Comparison of ENCODE assay signal across 1 cellular context in genomic region chr11:94493443-94494199, GRCh38.
TF ChIP-seq lines count a peak whose summit lies in the region.

Gene ANKRD49, plus strand, starts transcription at chr11:94493984. Its CDS starts 2,710 bp downstream, at chr11:94496694.
Gene MRE11, minus strand, starts transcription at chr11:94493844. Its CDS starts 1,043 bp downstream, at chr11:94492801.

TF ChIP-seq in HepG2, 621 proteins besides CTCF, POLR2A, EP300 and RAD21 (continued from another document and continues in another):
- no peak for TF ChIP-seq MBNL3 (CRISPR knock-in tag; conservative IDR thresholded peaks at IDR 0.05)
- peak; percentile 79 for TF ChIP-seq KDM2A (CRISPR knock-in tag; IDR thresholded peaks at IDR 0.05; ENCODE audit: borderline replicate concordance, low read depth)
- peak; percentile 79 for TF ChIP-seq SP2 (CRISPR knock-in tag; IDR thresholded peaks at IDR 0.05)
- TF ChIP-seq PLSCR1 (CRISPR knock-in tag; IDR thresholded peaks at IDR 0.05; ENCODE audit: borderline replicate concordance) = no peak
- no peak; the same call in 1 of the 2 replicates for TF ChIP-seq HES4 (CRISPR knock-in tag; IDR thresholded peaks at IDR 0.05; ENCODE audit: borderline replicate concordance)
- TF ChIP-seq ZNF597 (CRISPR knock-in tag; IDR thresholded peaks at IDR 0.05) = no peak
- TF ChIP-seq HOMEZ (CRISPR knock-in tag; IDR thresholded peaks at IDR 0.05; ENCODE audit: low read depth) = peak; percentile 96; the same call in 1 of the 2 replicates
- peak; percentile 49; the same call in 1 of the 2 replicates for TF ChIP-seq RNF2 (conservative IDR thresholded peaks at IDR 0.05; ENCODE audit: low read depth)
- peak; percentile 76 for TF ChIP-seq SPEN (CRISPR knock-in tag; IDR thresholded peaks at IDR 0.05; ENCODE audit: low read depth)
- TF ChIP-seq AHR (CRISPR knock-in tag; IDR thresholded peaks at IDR 0.05) = peak; percentile 75; the same call in 1 of the 2 replicates
- peak; percentile 97 for TF ChIP-seq SAP130 (CRISPR knock-in tag; IDR thresholded peaks at IDR 0.05; ENCODE audit: low read depth)
- TF ChIP-seq TMF1 (CRISPR knock-in tag; IDR thresholded peaks at IDR 0.05; ENCODE audit: low read depth) = no peak
- 0 out of 2 replicates have a peak, but pooled peaks have one; percentile 41 for TF ChIP-seq TOE1 (CRISPR knock-in tag; IDR thresholded peaks at IDR 0.05)
- no peak for TF ChIP-seq JDP2 (CRISPR knock-in tag; IDR thresholded peaks at IDR 0.05; ENCODE audit: borderline replicate concordance)
- TF ChIP-seq DDIT3 (CRISPR knock-in tag; IDR thresholded peaks at IDR 0.05) = no peak
- TF ChIP-seq SRY (CRISPR knock-in tag; IDR thresholded peaks at IDR 0.05) = peak; percentile 45; the same call in 1 of the 2 replicates
- no peak for TF ChIP-seq MAZ (IDR thresholded peaks at IDR 0.05; ENCODE audit: borderline replicate concordance, low read depth, low read length)
- 0 out of 2 replicates have a peak, but pooled peaks have one; percentile 21 for TF ChIP-seq MAZ (CRISPR knock-in tag; IDR thresholded peaks at IDR 0.05; ENCODE audit: low read depth)
- TF ChIP-seq ZNF317 (CRISPR knock-in tag; IDR thresholded peaks at IDR 0.05) = peak; percentile 49; the same call in 1 of the 2 replicates
- TF ChIP-seq MXD1 (CRISPR knock-in tag; IDR thresholded peaks at IDR 0.05) = peak; percentile 31; the same call in 1 of the 2 replicates
- TF ChIP-seq ZNF737 (CRISPR knock-in tag; IDR thresholded peaks at IDR 0.05; ENCODE audit: borderline replicate concordance) = no peak
- TF ChIP-seq HINFP (CRISPR knock-in tag; IDR thresholded peaks at IDR 0.05; ENCODE audit: low read depth) = no peak
- TF ChIP-seq IKZF5 (CRISPR knock-in tag; IDR thresholded peaks at IDR 0.05) = no peak
- TF ChIP-seq MLLT10 (CRISPR knock-in tag; IDR thresholded peaks at IDR 0.05) = no peak
- TF ChIP-seq ZBTB7B (CRISPR knock-in tag; IDR thresholded peaks at IDR 0.05) = no peak
- TF ChIP-seq SP140L (CRISPR knock-in tag; IDR thresholded peaks at IDR 0.05; ENCODE audit: borderline replicate concordance) = no peak
- 0 out of 2 replicates have a peak, but pooled peaks have one; percentile 73 for TF ChIP-seq EEA1 (CRISPR knock-in tag; IDR thresholded peaks at IDR 0.05; ENCODE audit: borderline replicate concordance)
- TF ChIP-seq DR1 (CRISPR knock-in tag; IDR thresholded peaks at IDR 0.05) = peak; percentile 60
- peak; percentile 56 for TF ChIP-seq XRCC5 (optimal IDR thresholded peaks at IDR 0.05; ENCODE audit: low read length)
- TF ChIP-seq GABPA (IDR thresholded peaks at IDR 0.05; ENCODE audit: low read depth, low read length) = no peak
- TF ChIP-seq GABPA (CRISPR knock-in tag; IDR thresholded peaks at IDR 0.05; ENCODE audit: low read depth) = no peak; the same call in none of the 2 replicates
- TF ChIP-seq ZNF768 (CRISPR knock-in tag; IDR thresholded peaks at IDR 0.05) = peak; percentile 22; the same call in 1 of the 2 replicates
- TF ChIP-seq ZNF558 (CRISPR knock-in tag; IDR thresholded peaks at IDR 0.05; ENCODE audit: borderline replicate concordance) = no peak
- peak; percentile 82; the same call in 1 of the 2 replicates for TF ChIP-seq ZMAT3 (CRISPR knock-in tag; conservative IDR thresholded peaks at IDR 0.05)
- TF ChIP-seq KDM5A (IDR thresholded peaks at IDR 0.05; ENCODE audit: borderline replicate concordance, low read length) = peak; percentile 87
- TF ChIP-seq POGZ (CRISPR knock-in tag; IDR thresholded peaks at IDR 0.05) = peak; percentile 95
- no peak; the same call in 1 of the 2 replicates for TF ChIP-seq ZBTB38 (CRISPR knock-in tag; IDR thresholded peaks at IDR 0.05)
- TF ChIP-seq ZFP1 (CRISPR knock-in tag; IDR thresholded peaks at IDR 0.05) = no peak
- no peak for TF ChIP-seq ZNF83 (CRISPR knock-in tag; IDR thresholded peaks at IDR 0.05; ENCODE audit: borderline replicate concordance)
- peak; percentile 4 for TF ChIP-seq ZNF18 (CRISPR knock-in tag; IDR thresholded peaks at IDR 0.05; ENCODE audit: insufficient replicate concordance)
- TF ChIP-seq DRAP1 (CRISPR knock-in tag; IDR thresholded peaks at IDR 0.05) = peak; percentile 71
- TF ChIP-seq HOXD1 (CRISPR knock-in tag; IDR thresholded peaks at IDR 0.05) = no peak
- peak; percentile 25; the same call in 1 of the 2 replicates for TF ChIP-seq KLF6 (CRISPR knock-in tag; IDR thresholded peaks at IDR 0.05)
- no peak for TF ChIP-seq PRMT3 (CRISPR knock-in tag; IDR thresholded peaks at IDR 0.05; ENCODE audit: borderline replicate concordance, low read depth)
- TF ChIP-seq ZNF574 (CRISPR knock-in tag; IDR thresholded peaks at IDR 0.05) = peak; percentile 58; the same call in 1 of the 2 replicates
- no peak for TF ChIP-seq KDM4B (CRISPR knock-in tag; IDR thresholded peaks at IDR 0.05)
- no peak for TF ChIP-seq THAP8 (CRISPR knock-in tag; IDR thresholded peaks at IDR 0.05; ENCODE audit: borderline replicate concordance)
- TF ChIP-seq RNF219 (CRISPR knock-in tag; IDR thresholded peaks at IDR 0.05) = no peak
